In genomic region chr18:58669731-58670379, GRCh38 we compare ENCODE assay signal across 9 cellular contexts. TPM values are rescaled to one million over a fixed set of nuclear protein-coding genes. Genes with fewer than 3 reads are reported as not detected.
DNase-seq lines count a peak whose midpoint lies in the region; ATAC-seq, FAIRE-seq and TF ChIP-seq lines count a peak whose summit lies in the region.
"Had no signal": no experiment of that assay in that cellular context is flagged by ENCODE, and none has a peak within 500 bp of the region (broad histone marks: within the 10 kb centered on the region; RNA-seq: fewer than 3 reads in every experiment).

No MANE protein-coding gene starts in this region.

- H3K9me3 Mint-ChIP-seq in neural crest cell, result no peaks in the 10 kb centered on the region

- H3K4me1 ChIP-seq in small intestine (ENCODE audit: control insufficient read depth in 2 of 2, insufficient read depth in 1 of 2, low read depth in 1 of 2, low read length in 1 of 2) (peaks cover 2 to 3% of the 10 kb centered on the region in 2 donors), suprapubic skin (peaks cover 24% of the 10 kb centered on the region)
- H3K4me1 ChIP-seq: parathyroid adenoma had no signal

- H3K9me3 ChIP-seq in small intestine (ENCODE audit: control insufficient read depth, low read depth) (no peaks in the 10 kb centered on the region), suprapubic skin (no peaks in the 10 kb centered on the region)

- H3K27me3 Mint-ChIP-seq in neural crest cell (ENCODE audit: low read depth), result peaks cover 6% of the 10 kb centered on the region

- no peak for TF ChIP-seq POLR2A in suprapubic skin (IDR thresholded peaks at IDR 0.05)

- 70 to 74% (median 72%) methylated on average over 11 of the region's 11 CpGs for WGBS in small intestine, 3 donors
- WGBS in suprapubic skin, result 38% methylated on average over 11 of the region's 11 CpGs

- no peak for TF ChIP-seq EP300 in suprapubic skin (IDR thresholded peaks at IDR 0.05)

- CTCF ChIA-PET in HEK293T (lab: Yijun Ruan, JAX), result no interaction called here

- no peak for TF ChIP-seq CTCF in neural crest cell (conservative IDR thresholded peaks at IDR 0.05)
- no peak for TF ChIP-seq CTCF in suprapubic skin (IDR thresholded peaks at IDR 0.05)

- H3K36me3 ChIP-seq in small intestine (ENCODE audit: control insufficient read depth in 2 of 2, insufficient read depth in 2 of 2, low read length in 2 of 2) (no peaks in the 10 kb centered on the region), suprapubic skin (no peaks in the 10 kb centered on the region)

- peak; percentile 63 for DNase-seq in NCI-H146 (lab: John Stamatoyannopoulos, UW)
- DNase-seq in amniotic epithelial cell (ENCODE audit: low read depth), result peak; percentile 73
- DNase-seq in neural crest cell (ENCODE audit: low read depth, low spot score), result no peak
- DNase-seq in small intestine, result no peak
- no peak for DNase-seq in HEK293T (ENCODE audit: extremely low spot score)
- DNase-seq in suprapubic skin (ENCODE audit: low spot score in 2 of 2), result no peak

- H3K4me3 ChIP-seq in GM08714 (ENCODE audit: low read length), result peak overlapping the region; percentile 70
- no peak overlapping the region for H3K4me3 ChIP-seq in small intestine (ENCODE audit: low read depth in 1 of 2, low read length in 2 of 2)
- H3K4me3 ChIP-seq in suprapubic skin, result no peak overlapping the region

- peaks cover 19% of the 10 kb centered on the region for H3K4me1 Mint-ChIP-seq in neural crest cell

- POLR2A ChIA-PET in HEK293T (lab: Yijun Ruan, JAX), result interaction anchor here (1.5 to 3.5 kb wide), 3 partner anchors 12 to 93 kb away, joined by 5 to 16 read pairs (median 11); partner anchors contain the start of gene ALPK2

- no peak for ATAC-seq in GM19452 (IDR thresholded peaks at IDR 0.05; ENCODE audit: unreplicated experiment)

- H3K27ac Mint-ChIP-seq in neural crest cell (ENCODE audit: unreplicated experiment), result no peak overlapping the region

- no peak overlapping the region for H3K27ac ChIP-seq in small intestine (ENCODE audit: low read depth in 1 of 2, low read length in 1 of 2)
- H3K27ac ChIP-seq in suprapubic skin, result no peak overlapping the region

- H3K36me3 Mint-ChIP-seq in neural crest cell (ENCODE audit: low read depth), result no peaks in the 10 kb centered on the region

- FAIRE-seq in small intestine (lab: Jason Lieb, UNC), result no peak

- peak overlapping the region; percentile 93 for H3K4me3 Mint-ChIP-seq in neural crest cell

- H3K27me3 ChIP-seq in small intestine (ENCODE audit: control insufficient read depth in 2 of 2, insufficient read depth in 2 of 2, low read length in 2 of 2) (no peaks in the 10 kb centered on the region), suprapubic skin (no peaks in the 10 kb centered on the region)

TF ChIP-seq in HEK293T, 16 proteins besides CTCF, POLR2A, EP300 and RAD21:
- TF ChIP-seq ZNF384 (IDR thresholded peaks at IDR 0.05), result no peak
- TF ChIP-seq BHLHE40 (IDR thresholded peaks at IDR 0.05; ENCODE audit: borderline replicate concordance), result no peak
- no peak for TF ChIP-seq SUZ12 (IDR thresholded peaks at IDR 0.05)
- no peak for TF ChIP-seq ELF4 (IDR thresholded peaks at IDR 0.05)
- TF ChIP-seq FOXM1 (IDR thresholded peaks at IDR 0.05; ENCODE audit: borderline replicate concordance), result no peak
- no peak for TF ChIP-seq FOXK2 (IDR thresholded peaks at IDR 0.05)
TF ChIP-seq in HEK293T: peak in this region for 0.

RNA-seq across cellular contexts. Expression of gene MALT1, which starts 1.4 kb away (rescaled TPM):
- total RNA-seq in neural crest cell (17.4 and 17.6 TPM in 2 replicates), suprapubic skin (10 to 100 TPM; 33.9 to 49.5 (median 37.1) TPM)
- 1 to 10 TPM; 4.9 to 6.3 (median 6.2) TPM for polyA plus RNA-seq in small intestine

RNA-seq across cellular contexts. Expression of gene ALPK2, which starts 41.0 kb away (rescaled TPM):
- 0.14 TPM in 1 of 2 replicates, not detected in the other for total RNA-seq in neural crest cell
- polyA plus RNA-seq in small intestine, result under 1 TPM in 2 of 3 donors, not detected in 1; 0.07 to 0.27 TPM
- under 1 TPM; 0.16 to 0.72 (median 0.22) TPM for total RNA-seq in suprapubic skin

Comparison
In these comparisons a context has a peak if more than half of its experiments do, and no peak if none do; other contexts are left out.
1. DNase-seq: peak in NCI-H146 (single experiment) and amniotic epithelial cell (single experiment); none in neural crest cell (single experiment), small intestine (single experiment), HEK293T (single experiment) and suprapubic skin (0 of 2).